ENCODE assay signal across 17 cellular contexts in the genomic region with DNA sequence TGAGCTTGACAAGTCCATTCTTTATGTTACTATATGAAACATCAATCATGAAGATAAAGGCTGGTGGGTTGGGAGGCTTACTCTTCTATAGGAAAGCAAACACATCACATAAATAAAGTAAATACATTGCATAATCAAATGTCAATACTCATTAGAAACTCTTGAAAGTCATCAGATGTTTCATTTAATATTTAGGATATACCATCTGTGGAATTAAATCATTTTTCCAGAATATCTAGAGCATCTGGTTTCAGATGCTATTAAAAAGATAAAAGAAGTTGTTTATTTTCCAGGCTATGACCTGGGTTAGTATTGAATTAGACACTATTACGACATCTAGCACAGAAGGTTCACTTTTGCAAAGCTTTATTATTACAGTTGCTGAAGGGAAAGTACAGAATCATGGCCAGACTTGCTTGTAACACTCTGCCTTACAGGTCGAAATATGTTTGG.
DNase-seq lines count a peak whose midpoint lies in the region; ATAC-seq and TF ChIP-seq lines count a peak whose summit lies in the region.
"Had no signal": no experiment of that assay in that cellular context is flagged by ENCODE, and none has a peak within 500 bp of the region (broad histone marks: within the 10 kb centered on the region; RNA-seq: fewer than 3 reads in every experiment).

No MANE protein-coding gene starts in this region.

- H3K36me3 ChIP-seq in esophagus muscularis mucosa (no peaks in the 10 kb centered on the region), mesenchymal stem cell (ENCODE audit: control insufficient read depth in 1 of 2, insufficient read depth in 2 of 2, low read depth in 1 of 2, low read length in 2 of 2) (peaks cover 0 to 85% of the 10 kb centered on the region in 2 experiments), urinary bladder (ENCODE audit: insufficient read depth) (no peaks in the 10 kb centered on the region)

- H3K9me3 ChIP-seq in esophagus muscularis mucosa (no peaks in the 10 kb centered on the region), mesenchymal stem cell (ENCODE audit: control insufficient read depth, low read length) (no peaks in the 10 kb centered on the region)

- H3K4me3 ChIP-seq in esophagus muscularis mucosa (no peak overlapping the region), mesenchymal stem cell (ENCODE audit: insufficient read depth in 1 of 2, low read depth in 1 of 2, low read length in 2 of 2) (no peak overlapping the region), urinary bladder (ENCODE audit: low read depth, low read length) (no peak overlapping the region)
- H3K4me3 ChIP-seq: dorsolateral prefrontal cortex, GM12878, PC-9 had no signal

- no peak overlapping the region for H2AFZ ChIP-seq in mesenchymal stem cell (ENCODE audit: low read depth, low read length)
- H2AFZ ChIP-seq: PC-9 had no signal

- intact Hi-C loops in esophagus muscularis mucosa (cut with DNase I), result no loop called here

- no peak overlapping the region for H2AK5ac ChIP-seq in mesenchymal stem cell (ENCODE audit: low read length, severe bottlenecking)

- H3K4me1 ChIP-seq in esophagus muscularis mucosa (peaks cover 57 to 100% (median 99%) of the 10 kb centered on the region in 4 donors), mesenchymal stem cell (ENCODE audit: control insufficient read depth, insufficient read depth, low read depth, low read length) (no peaks in the 10 kb centered on the region), urinary bladder (ENCODE audit: insufficient read depth) (peaks cover 2% of the 10 kb centered on the region)

- no peak for TF ChIP-seq CTCF in esophagus muscularis mucosa (IDR thresholded peaks at IDR 0.05)

- TF ChIP-seq EP300 in esophagus muscularis mucosa (IDR thresholded peaks at IDR 0.05), result no peak

- no peak overlapping the region for H2BK5ac ChIP-seq in mesenchymal stem cell (ENCODE audit: low read depth, low read length, poor library complexity, severe bottlenecking)

- H3K27me3 ChIP-seq in esophagus muscularis mucosa (no peaks in the 10 kb centered on the region), mesenchymal stem cell (ENCODE audit: control insufficient read depth in 1 of 2, insufficient read depth in 1 of 2, low read length in 2 of 2) (no peaks in the 10 kb centered on the region)
- H3K27me3 ChIP-seq: dorsolateral prefrontal cortex had no signal

- H4K8ac ChIP-seq in mesenchymal stem cell (ENCODE audit: low read length), result no peak overlapping the region

- H2BK120ac ChIP-seq in mesenchymal stem cell (ENCODE audit: low read depth, low read length), result no peak overlapping the region

- no peak overlapping the region for H2BK12ac ChIP-seq in mesenchymal stem cell (ENCODE audit: low read length in 2 of 2)

- no peak overlapping the region for H3K4ac ChIP-seq in mesenchymal stem cell (ENCODE audit: low read depth in 1 of 2, low read length in 2 of 2)

- H3K4me2 ChIP-seq in mesenchymal stem cell (ENCODE audit: low read length, poor library complexity, severe bottlenecking), result no peak overlapping the region
- H3K4me2 ChIP-seq: PC-9 had no signal

- no peak overlapping the region for H3K18ac ChIP-seq in mesenchymal stem cell (ENCODE audit: low read depth in 1 of 2, low read length in 2 of 2)

- H3K27ac ChIP-seq in esophagus muscularis mucosa (replicated peaks in 1 of 4) (peak overlapping the region; percentile 76 to 91 (median 82)), mesenchymal stem cell (ENCODE audit: low read length, poor library complexity, severe bottlenecking) (no peak overlapping the region), urinary bladder (ENCODE audit: low read depth) (peak overlapping the region; percentile 50)
- H3K27ac ChIP-seq: 22Rv1, PC-9 had no signal

- H3K23ac ChIP-seq in mesenchymal stem cell (ENCODE audit: low read length in 2 of 2), result no peak overlapping the region

- peak overlapping the region; percentile 66 for H3K9ac ChIP-seq in mesenchymal stem cell (ENCODE audit: low read length)

- H3K79me1 ChIP-seq in mesenchymal stem cell (replicated peaks; ENCODE audit: low read length, poor library complexity, severe bottlenecking), result peaks cover 10% of the 10 kb centered on the region

- H4K91ac ChIP-seq in mesenchymal stem cell (ENCODE audit: low read length), result no peak overlapping the region

- no peak for ATAC-seq in HG02885 (IDR thresholded peaks at IDR 0.05; ENCODE audit: poor library complexity, unreplicated experiment)
- ATAC-seq: GM12878; naive thymus-derived CD8-positive, alpha-beta T cell; stimulated activated memory B cell treated with anti-CD40 and anti-IgM and Interleukin-4, amounts not matched to agents 10 μg/mL and 1 μg/mL and 100 μg/mL, for 72 hours had no signal

- no peak for TF ChIP-seq POLR2A in esophagus muscularis mucosa (IDR thresholded peaks at IDR 0.05; ENCODE audit: low read depth)

- 46% methylated on average over 2 of the region's 2 CpGs for WGBS in esophagus muscularis mucosa
- WGBS in mesenchymal stem cell, result 100% methylated on average over 1 of the region's 2 CpGs
- 19% methylated on average over 2 of the region's 2 CpGs for WGBS in urinary bladder

- no peak overlapping the region for H2BK15ac ChIP-seq in mesenchymal stem cell (ENCODE audit: low read depth, poor library complexity, severe bottlenecking)

- DNase-seq in NCI-H1092 treated with DMSO at 0.1 percent for 48 hours (lab: John Stamatoyannopoulos, UW) (peak; percentile 11), NCI-H1092 (lab: John Stamatoyannopoulos, UW) (no peak), esophagus muscularis mucosa (ENCODE audit: extremely low spot score) (no peak), mesenchymal stem cell (peak; percentile 76), HuH-7.5 (ENCODE audit: low spot score) (no peak)
- DNase-seq in activated naive CD4-positive, alpha-beta T cell (lab: John Stamatoyannopoulos, UW), result no peak
- DNase-seq: activated naive CD4-positive, alpha-beta T cell treated with anti-CD3 and anti-CD28 coated beads, Interleukin-2, amount 50 U/mL, for 16 hours; dorsolateral prefrontal cortex; naive thymus-derived CD8-positive, alpha-beta T cell; NCI-H1694 treated with DMSO at 0.1 percent for 48 hours; PC-9; T-helper 9 cell had no signal

- no peak overlapping the region for H3K14ac ChIP-seq in mesenchymal stem cell (ENCODE audit: low read length in 2 of 2)

Comparison
In these comparisons a context has a peak if more than half of its experiments do, and no peak if none do; other contexts are left out.
1. DNase-seq: peak in NCI-H1092 treated with DMSO at 0.1 percent for 48 hours (single experiment) and mesenchymal stem cell (single experiment); none in NCI-H1092 (single experiment), esophagus muscularis mucosa (single experiment), activated naive CD4-positive, alpha-beta T cell (0 of 4) and HuH-7.5 (single experiment).